ENCODE assay signal across 8 cellular contexts in the genomic region with DNA sequence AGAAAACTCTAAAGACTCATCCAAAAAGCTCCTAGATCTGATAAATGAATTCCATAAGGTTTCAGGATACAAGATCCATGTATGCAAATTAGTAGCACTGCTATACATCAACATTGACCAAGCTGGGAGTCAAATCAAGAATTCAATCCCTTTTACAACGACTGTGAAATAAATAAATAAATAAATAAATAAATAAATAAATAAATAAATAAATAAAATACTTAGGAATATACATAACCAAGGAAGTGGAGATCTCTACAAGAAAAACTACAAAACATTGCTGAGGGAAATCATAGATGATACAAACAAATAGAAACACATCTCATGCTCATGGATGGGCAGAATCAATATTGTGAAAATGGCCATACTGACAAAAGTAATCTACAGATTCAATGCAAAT.
"Had no signal": no experiment of that assay in that cellular context is flagged by ENCODE, and none has a peak within 500 bp of the region (broad histone marks: within the 10 kb centered on the region; RNA-seq: fewer than 3 reads in every experiment).

No MANE protein-coding gene starts in this region.

- DNase-seq: GDM1, GF-D8 had no signal

- FAIRE-seq: G401.6, GM12878, GM12891, GM12892, GM18507, GM19239 had no signal

- H3K4me3 ChIP-seq: GM12878 had no signal

- ATAC-seq: GM12878 had no signal
